Comparison of ENCODE assay signal across 1 cellular context in the genomic region with DNA sequence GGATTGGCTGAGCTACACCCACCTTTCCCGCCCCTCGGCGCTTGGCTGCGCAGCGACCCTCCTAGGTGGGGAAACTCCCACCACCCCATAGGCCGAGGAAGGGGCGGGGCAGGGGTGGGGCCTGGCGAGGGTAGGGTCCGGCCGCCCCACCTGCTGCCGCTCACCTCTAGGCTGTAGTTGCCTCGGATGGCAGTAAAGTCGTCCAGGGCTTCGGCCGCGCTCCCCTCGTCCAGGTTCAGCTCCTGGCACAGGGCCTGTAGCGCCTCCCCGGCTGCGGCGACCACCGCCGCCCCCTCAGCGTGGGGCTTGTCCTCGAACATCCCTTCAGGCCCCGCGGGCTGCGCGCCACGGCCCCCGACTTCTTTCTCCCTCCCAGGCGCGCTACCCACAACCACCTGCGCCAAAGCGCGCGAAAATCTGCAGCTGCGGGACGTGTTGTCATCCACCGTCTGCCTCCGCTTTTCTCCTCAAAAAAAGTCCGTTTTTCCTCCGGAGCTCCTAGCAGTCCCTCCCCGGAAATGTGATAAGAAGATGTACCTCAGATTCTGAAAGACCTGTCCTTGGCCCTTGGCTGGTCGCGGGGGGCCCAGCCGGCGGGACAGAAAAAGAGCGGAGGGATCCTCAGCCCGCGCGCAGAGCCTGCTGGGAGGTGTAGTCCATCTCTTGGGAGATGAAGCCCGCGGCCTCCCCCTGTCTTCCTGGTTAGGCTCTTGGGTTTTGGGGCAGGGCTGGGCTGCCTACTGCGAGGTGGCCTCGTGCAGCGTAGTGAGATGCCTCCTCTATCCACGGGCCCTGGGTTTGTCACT.
TF ChIP-seq lines count a peak whose summit lies in the region.

A gene with protein sequence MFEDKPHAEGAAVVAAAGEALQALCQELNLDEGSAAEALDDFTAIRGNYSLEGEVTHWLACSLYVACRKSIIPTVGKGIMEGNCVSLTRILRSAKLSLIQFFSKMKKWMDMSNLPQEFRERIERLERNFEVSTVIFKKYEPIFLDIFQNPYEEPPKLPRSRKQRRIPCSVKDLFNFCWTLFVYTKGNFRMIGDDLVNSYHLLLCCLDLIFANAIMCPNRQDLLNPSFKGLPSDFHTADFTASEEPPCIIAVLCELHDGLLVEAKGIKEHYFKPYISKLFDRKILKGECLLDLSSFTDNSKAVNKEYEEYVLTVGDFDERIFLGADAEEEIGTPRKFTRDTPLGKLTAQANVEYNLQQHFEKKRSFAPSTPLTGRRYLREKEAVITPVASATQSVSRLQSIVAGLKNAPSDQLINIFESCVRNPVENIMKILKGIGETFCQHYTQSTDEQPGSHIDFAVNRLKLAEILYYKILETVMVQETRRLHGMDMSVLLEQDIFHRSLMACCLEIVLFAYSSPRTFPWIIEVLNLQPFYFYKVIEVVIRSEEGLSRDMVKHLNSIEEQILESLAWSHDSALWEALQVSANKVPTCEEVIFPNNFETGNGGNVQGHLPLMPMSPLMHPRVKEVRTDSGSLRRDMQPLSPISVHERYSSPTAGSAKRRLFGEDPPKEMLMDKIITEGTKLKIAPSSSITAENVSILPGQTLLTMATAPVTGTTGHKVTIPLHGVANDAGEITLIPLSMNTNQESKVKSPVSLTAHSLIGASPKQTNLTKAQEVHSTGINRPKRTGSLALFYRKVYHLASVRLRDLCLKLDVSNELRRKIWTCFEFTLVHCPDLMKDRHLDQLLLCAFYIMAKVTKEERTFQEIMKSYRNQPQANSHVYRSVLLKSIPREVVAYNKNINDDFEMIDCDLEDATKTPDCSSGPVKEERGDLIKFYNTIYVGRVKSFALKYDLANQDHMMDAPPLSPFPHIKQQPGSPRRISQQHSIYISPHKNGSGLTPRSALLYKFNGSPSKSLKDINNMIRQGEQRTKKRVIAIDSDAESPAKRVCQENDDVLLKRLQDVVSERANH (minus strand): TSS at position 389 of the 806 bp plus-strand sequence. CDS start 69 bp downstream, at position 320.

TF ChIP-seq in HepG2, 621 proteins besides CTCF, POLR2A, EP300 and RAD21 (continued from another document and continues in another):
- peak; percentile 95 for TF ChIP-seq ZNF574 (CRISPR knock-in tag; IDR thresholded peaks at IDR 0.05)
- TF ChIP-seq SCMH1 (CRISPR knock-in tag; IDR thresholded peaks at IDR 0.05; ENCODE audit: borderline replicate concordance): no peak
- peak; percentile 93 for TF ChIP-seq POLR2G (IDR thresholded peaks at IDR 0.05; ENCODE audit: low read depth, low read length)
- peak; percentile 67 for TF ChIP-seq YY1 (IDR thresholded peaks at IDR 0.05; ENCODE audit: insufficient read depth, insufficient replicate concordance, low read depth, low read length)
- peak; percentile 60; the same call in 1 of the 2 replicates for TF ChIP-seq PRDM15 (CRISPR knock-in tag; IDR thresholded peaks at IDR 0.05)
- TF ChIP-seq RFXANK (CRISPR knock-in tag; IDR thresholded peaks at IDR 0.05): peak; percentile 95
- no peak for TF ChIP-seq ZNF10 (CRISPR knock-in tag; IDR thresholded peaks at IDR 0.05; ENCODE audit: borderline replicate concordance, low read depth)
- TF ChIP-seq THRA (CRISPR knock-in tag; IDR thresholded peaks at IDR 0.05; ENCODE audit: borderline replicate concordance): peak; percentile 82
- peak; percentile 98 for TF ChIP-seq POGZ (CRISPR knock-in tag; IDR thresholded peaks at IDR 0.05)
- TF ChIP-seq IKZF1 (IDR thresholded peaks at IDR 0.05): no peak
- TF ChIP-seq THAP11 (CRISPR knock-in tag; IDR thresholded peaks at IDR 0.05): peak; percentile 99
- peak; percentile 92 for TF ChIP-seq ZNF737 (CRISPR knock-in tag; IDR thresholded peaks at IDR 0.05; ENCODE audit: borderline replicate concordance)
- peak; percentile 96; the same call in 1 of the 2 replicates for TF ChIP-seq MYNN (CRISPR knock-in tag; IDR thresholded peaks at IDR 0.05; ENCODE audit: low read depth)
- TF ChIP-seq, protein P1, sequence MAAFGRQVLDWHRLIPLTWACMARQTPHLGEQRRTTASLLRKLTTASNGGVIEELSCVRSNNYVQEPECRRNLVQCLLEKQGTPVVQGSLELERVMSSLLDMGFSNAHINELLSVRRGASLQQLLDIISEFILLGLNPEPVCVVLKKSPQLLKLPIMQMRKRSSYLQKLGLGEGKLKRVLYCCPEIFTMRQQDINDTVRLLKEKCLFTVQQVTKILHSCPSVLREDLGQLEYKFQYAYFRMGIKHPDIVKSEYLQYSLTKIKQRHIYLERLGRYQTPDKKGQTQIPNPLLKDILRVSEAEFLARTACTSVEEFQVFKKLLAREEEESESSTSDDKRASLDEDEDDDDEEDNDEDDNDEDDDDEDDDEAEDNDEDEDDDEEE (CRISPR knock-in tag; IDR thresholded peaks at IDR 0.05): peak; percentile 96
- TF ChIP-seq ZNF281 (CRISPR knock-in tag; IDR thresholded peaks at IDR 0.05; ENCODE audit: borderline replicate concordance): peak; percentile 46; the same call in 1 of the 2 replicates
- peak; percentile 94; the same call in 1 of the 2 replicates for TF ChIP-seq EHMT2 (IDR thresholded peaks at IDR 0.05; ENCODE audit: borderline replicate concordance, low read depth, low read length)
- TF ChIP-seq KDM3A (CRISPR knock-in tag; IDR thresholded peaks at IDR 0.05; ENCODE audit: low read depth): peak; percentile 95
- TF ChIP-seq, protein P2, sequence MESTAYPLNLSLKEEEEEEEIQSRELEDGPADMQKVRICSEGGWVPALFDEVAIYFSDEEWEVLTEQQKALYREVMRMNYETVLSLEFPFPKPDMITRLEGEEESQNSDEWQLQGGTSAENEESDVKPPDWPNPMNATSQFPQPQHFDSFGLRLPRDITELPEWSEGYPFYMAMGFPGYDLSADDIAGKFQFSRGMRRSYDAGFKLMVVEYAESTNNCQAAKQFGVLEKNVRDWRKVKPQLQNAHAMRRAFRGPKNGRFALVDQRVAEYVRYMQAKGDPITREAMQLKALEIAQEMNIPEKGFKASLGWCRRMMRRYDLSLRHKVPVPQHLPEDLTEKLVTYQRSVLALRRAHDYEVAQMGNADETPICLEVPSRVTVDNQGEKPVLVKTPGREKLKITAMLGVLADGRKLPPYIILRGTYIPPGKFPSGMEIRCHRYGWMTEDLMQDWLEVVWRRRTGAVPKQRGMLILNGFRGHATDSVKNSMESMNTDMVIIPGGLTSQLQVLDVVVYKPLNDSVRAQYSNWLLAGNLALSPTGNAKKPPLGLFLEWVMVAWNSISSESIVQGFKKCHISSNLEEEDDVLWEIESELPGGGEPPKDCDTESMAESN (CRISPR knock-in tag; conservative IDR thresholded peaks at IDR 0.05): peak; percentile 97
- TF ChIP-seq XBP1 (CRISPR knock-in tag; IDR thresholded peaks at IDR 0.05): no peak; the same call in 1 of the 2 replicates
- TF ChIP-seq PPARG (CRISPR knock-in tag; conservative IDR thresholded peaks at IDR 0.05): peak; percentile 79
- TF ChIP-seq GABPA (IDR thresholded peaks at IDR 0.05; ENCODE audit: low read depth, low read length): no peak
- peak; percentile 76 for TF ChIP-seq GABPA (CRISPR knock-in tag; IDR thresholded peaks at IDR 0.05; ENCODE audit: low read depth)
- TF ChIP-seq, protein P3, sequence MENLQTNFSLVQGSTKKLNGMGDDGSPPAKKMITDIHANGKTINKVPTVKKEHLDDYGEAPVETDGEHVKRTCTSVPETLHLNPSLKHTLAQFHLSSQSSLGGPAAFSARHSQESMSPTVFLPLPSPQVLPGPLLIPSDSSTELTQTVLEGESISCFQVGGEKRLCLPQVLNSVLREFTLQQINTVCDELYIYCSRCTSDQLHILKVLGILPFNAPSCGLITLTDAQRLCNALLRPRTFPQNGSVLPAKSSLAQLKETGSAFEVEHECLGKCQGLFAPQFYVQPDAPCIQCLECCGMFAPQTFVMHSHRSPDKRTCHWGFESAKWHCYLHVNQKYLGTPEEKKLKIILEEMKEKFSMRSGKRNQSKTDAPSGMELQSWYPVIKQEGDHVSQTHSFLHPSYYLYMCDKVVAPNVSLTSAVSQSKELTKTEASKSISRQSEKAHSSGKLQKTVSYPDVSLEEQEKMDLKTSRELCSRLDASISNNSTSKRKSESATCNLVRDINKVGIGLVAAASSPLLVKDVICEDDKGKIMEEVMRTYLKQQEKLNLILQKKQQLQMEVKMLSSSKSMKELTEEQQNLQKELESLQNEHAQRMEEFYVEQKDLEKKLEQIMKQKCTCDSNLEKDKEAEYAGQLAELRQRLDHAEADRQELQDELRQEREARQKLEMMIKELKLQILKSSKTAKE (CRISPR knock-in tag; IDR thresholded peaks at IDR 0.05; ENCODE audit: borderline replicate concordance): peak; percentile 72
- TF ChIP-seq ZNF234 (CRISPR knock-in tag; conservative IDR thresholded peaks at IDR 0.05): peak; percentile 65; the same call in 1 of the 2 replicates
- peak; percentile 83 for TF ChIP-seq ZFP62 (CRISPR knock-in tag; IDR thresholded peaks at IDR 0.05)
- TF ChIP-seq ZNF160 (CRISPR knock-in tag; IDR thresholded peaks at IDR 0.05): peak; percentile 95
